In genomic region chr11:113475160-113475761, GRCh38 we compare ENCODE assay signal across 9 cellular contexts.
A peak's percentile ranks its signal among the peaks of the same experiment; 100 is the strongest.
DNase-seq lines count a peak whose midpoint lies in the region; TF ChIP-seq lines count a peak whose summit lies in the region.
"Had no signal": no experiment of that assay in that cellular context is flagged by ENCODE, and none has a peak within 500 bp of the region (broad histone marks: within the 10 kb centered on the region; RNA-seq: fewer than 3 reads in every experiment).

DRD2 (minus strand) TSS chr11:113475398; CDS start chr11:113424651, 50,747 bp downstream.

- no peak within 1 kb of the TSS for H3K27ac Mint-ChIP-seq in activated T-cell treated with anti-CD3 and anti-CD28 coated beads, Interleukin-2, amount 50 U/mL, for 24 hours
- H3K27ac Mint-ChIP-seq in stimulated activated naive CD8-positive, alpha-beta T cell treated with anti-CD3 and anti-CD28 coated beads, Interleukin-15, Interleukin-2, amounts not matched to agents 100 ng/mL and 50 ng/mL, for 24 hours, result no peak within 1 kb of the TSS

- H3K9me3 Mint-ChIP-seq in activated T-cell treated with anti-CD3 and anti-CD28 coated beads, Interleukin-2, amount 50 U/mL, for 24 hours, result no peaks in the 10 kb centered on the region
- H3K9me3 Mint-ChIP-seq in stimulated activated naive CD8-positive, alpha-beta T cell treated with anti-CD3 and anti-CD28 coated beads, Interleukin-15, Interleukin-2, amounts not matched to agents 100 ng/mL and 50 ng/mL, for 24 hours, result no peaks in the 10 kb centered on the region

- no peak for DNase-seq in activated T-cell treated with anti-CD3 and anti-CD28 coated beads, Interleukin-2, amount 50 U/mL, for 24 hours
- DNase-seq in activated T-cell treated with anti-CD3 and anti-CD28 coated beads, Interleukin-2, amount 50 U/mL, for 48 hours, result no peak
- DNase-seq in WERI-Rb-1, result peak; percentile 69
- DNase-seq in AML-193 (lab: John Stamatoyannopoulos, UW), result no peak
- no peak for DNase-seq in NCI-H1694 (lab: John Stamatoyannopoulos, UW)
- no peak for DNase-seq in central memory CD4-positive, alpha-beta T cell
- DNase-seq: COR-L47 had no signal

- H3K27me3 Mint-ChIP-seq in activated T-cell treated with anti-CD3 and anti-CD28 coated beads, Interleukin-2, amount 50 U/mL, for 24 hours, result peaks cover 80% of the 10 kb centered on the region
- H3K27me3 Mint-ChIP-seq in stimulated activated naive CD8-positive, alpha-beta T cell treated with anti-CD3 and anti-CD28 coated beads, Interleukin-15, Interleukin-2, amounts not matched to agents 100 ng/mL and 50 ng/mL, for 24 hours, result peaks cover 77% of the 10 kb centered on the region

- TF ChIP-seq CTCF in WERI-Rb-1 (IDR thresholded peaks at IDR 0.05; ENCODE audit: low read depth, low read length), result no peak

- no peaks in the 10 kb centered on the region for H3K36me3 Mint-ChIP-seq in activated T-cell treated with anti-CD3 and anti-CD28 coated beads, Interleukin-2, amount 50 U/mL, for 24 hours (ENCODE audit: low read depth)
- no peaks in the 10 kb centered on the region for H3K36me3 Mint-ChIP-seq in stimulated activated naive CD8-positive, alpha-beta T cell treated with anti-CD3 and anti-CD28 coated beads, Interleukin-15, Interleukin-2, amounts not matched to agents 100 ng/mL and 50 ng/mL, for 24 hours (ENCODE audit: low read depth)

- H3K27ac ChIP-seq in WERI-Rb-1, result peak within 1 kb of the TSS; percentile 59
- H3K27ac ChIP-seq in iPS-18a (ENCODE audit: low read length), result no peak within 1 kb of the TSS

- peak within 1 kb of the TSS; percentile 28 for H3K4me3 Mint-ChIP-seq in activated T-cell treated with anti-CD3 and anti-CD28 coated beads, Interleukin-2, amount 50 U/mL, for 24 hours
- peak within 1 kb of the TSS; percentile 20 for H3K4me3 Mint-ChIP-seq in stimulated activated naive CD8-positive, alpha-beta T cell treated with anti-CD3 and anti-CD28 coated beads, Interleukin-15, Interleukin-2, amounts not matched to agents 100 ng/mL and 50 ng/mL, for 24 hours

- no peak within 1 kb of the TSS for H3K9ac ChIP-seq in iPS-18a (ENCODE audit: low read length)

- H3K9me3 ChIP-seq in WERI-Rb-1 (ENCODE audit: severe bottlenecking) (no peaks in the 10 kb centered on the region), iPS-18a (ENCODE audit: control insufficient read depth, low read depth, low read length) (no peaks in the 10 kb centered on the region)

- H3K4me1 Mint-ChIP-seq in activated T-cell treated with anti-CD3 and anti-CD28 coated beads, Interleukin-2, amount 50 U/mL, for 24 hours (ENCODE audit: low read depth), result peaks cover 6% of the 10 kb centered on the region
- H3K4me1 Mint-ChIP-seq in stimulated activated naive CD8-positive, alpha-beta T cell treated with anti-CD3 and anti-CD28 coated beads, Interleukin-15, Interleukin-2, amounts not matched to agents 100 ng/mL and 50 ng/mL, for 24 hours (ENCODE audit: low read depth), result peaks cover 4% of the 10 kb centered on the region

- peak within 1 kb of the TSS; percentile 80 for H3K4me3 ChIP-seq in WERI-Rb-1 (ENCODE audit: low read depth, low read length)
- H3K4me3 ChIP-seq in iPS-18a (ENCODE audit: low read length), result peak within 1 kb of the TSS; percentile 62

- H3K4me1 ChIP-seq in iPS-18a (ENCODE audit: control insufficient read depth, low read depth, low read length), result peaks cover 6% of the 10 kb centered on the region

- no peaks in the 10 kb centered on the region for H3K27me3 ChIP-seq in WERI-Rb-1 (ENCODE audit: insufficient read depth, low read depth, severe bottlenecking)
- peaks cover 37% of the 10 kb centered on the region for H3K27me3 ChIP-seq in iPS-18a (ENCODE audit: control insufficient read depth, insufficient read depth, low read length)

- no peaks in the 10 kb centered on the region for H3K36me3 ChIP-seq in WERI-Rb-1
- H3K36me3 ChIP-seq in iPS-18a (ENCODE audit: control insufficient read depth, low read depth, low read length), result no peaks in the 10 kb centered on the region
